ENCODE assay signal across 8 cellular contexts in the genomic region with DNA sequence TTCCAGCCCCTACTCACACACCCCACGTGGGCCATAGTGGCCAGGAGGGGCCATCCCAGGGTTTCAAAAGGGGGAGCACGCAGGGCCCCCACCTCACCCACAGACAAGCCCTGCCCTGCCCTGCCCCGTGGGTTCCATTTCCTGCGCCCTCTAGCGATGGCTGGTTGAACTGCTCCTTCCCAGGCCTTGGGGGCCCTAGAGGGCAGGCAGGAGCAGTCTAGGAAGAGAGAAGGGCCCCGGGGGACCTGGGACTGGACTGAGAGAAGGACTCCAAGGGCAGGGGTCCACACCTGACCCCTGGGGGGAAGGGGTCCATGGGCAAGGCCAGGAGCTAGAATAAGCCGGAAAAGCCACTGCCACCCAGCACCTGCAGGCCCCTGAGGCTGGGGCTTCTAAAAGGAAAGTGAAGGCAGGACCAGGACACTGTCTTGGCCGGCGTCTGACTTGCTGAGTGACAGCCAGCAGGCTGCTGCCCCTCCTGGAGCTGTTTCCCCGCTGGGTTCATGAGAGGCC. TPM values are rescaled to one million over a fixed set of nuclear protein-coding genes. Genes with fewer than 3 reads are reported as not detected.
DNase-seq lines count a peak whose midpoint lies in the region; ATAC-seq and TF ChIP-seq lines count a peak whose summit lies in the region.

No MANE protein-coding gene starts in this region.

- no peak overlapping the region for H3K27ac Mint-ChIP-seq in activated T-helper 17 cell treated with anti-CD3 and anti-CD28 coated beads, Interleukin-2, amount 50 U/mL, for 72 hours

- no peaks in the 10 kb centered on the region for H3K36me3 Mint-ChIP-seq in activated T-helper 17 cell treated with anti-CD3 and anti-CD28 coated beads, Interleukin-2, amount 50 U/mL, for 72 hours (ENCODE audit: low read depth)

- no peak for TF ChIP-seq POLR2A in Peyer's patch (IDR thresholded peaks at IDR 0.05)

- no peaks in the 10 kb centered on the region for H3K9me3 Mint-ChIP-seq in activated T-helper 17 cell treated with anti-CD3 and anti-CD28 coated beads, Interleukin-2, amount 50 U/mL, for 72 hours

- H3K27me3 Mint-ChIP-seq in activated T-helper 17 cell treated with anti-CD3 and anti-CD28 coated beads, Interleukin-2, amount 50 U/mL, for 72 hours = peaks cover 5% of the 10 kb centered on the region

- ATAC-seq in GM18909 (IDR thresholded peaks at IDR 0.05; ENCODE audit: poor library complexity, unreplicated experiment) = peak; percentile 88
- peak; percentile 72 for ATAC-seq in HG03108 (IDR thresholded peaks at IDR 0.05; ENCODE audit: unreplicated experiment)
- peak; percentile 73 for ATAC-seq in activated T-helper 17 cell treated with anti-CD3 and anti-CD28 coated beads, Interleukin-2, amount 50 U/mL, for 72 hours (replicated peaks)

- no peak overlapping the region for H3K4me3 Mint-ChIP-seq in activated T-helper 17 cell treated with anti-CD3 and anti-CD28 coated beads, Interleukin-2, amount 50 U/mL, for 72 hours

- peak; percentile 30 to 83 (median 78) for TF ChIP-seq CTCF in Peyer's patch (IDR thresholded peaks at IDR 0.05)

- no peak overlapping the region for H3K4me3 ChIP-seq in Peyer's patch

- H3K9me3 ChIP-seq in Peyer's patch = no peaks in the 10 kb centered on the region

- H3K27ac ChIP-seq in Peyer's patch = no peak overlapping the region

- H3K27me3 ChIP-seq in Peyer's patch = no peaks in the 10 kb centered on the region

- H3K4me1 Mint-ChIP-seq in activated T-helper 17 cell treated with anti-CD3 and anti-CD28 coated beads, Interleukin-2, amount 50 U/mL, for 72 hours = no peaks in the 10 kb centered on the region

- H3K36me3 ChIP-seq in Peyer's patch = no peaks in the 10 kb centered on the region

- peak; percentile 53 for DNase-seq in CD1c-positive myeloid dendritic cell (ENCODE audit: extremely low spot score)
- peak; percentile 20 to 80 (median 78) for DNase-seq in Peyer's patch
- DNase-seq in glomerular visceral epithelial cell (ENCODE audit: extremely low spot score) = peak; percentile 48
- DNase-seq in putamen (ENCODE audit: low spot score) = peak; percentile 53
- no peak for DNase-seq in GOT3 (lab: John Stamatoyannopoulos, UW)

- H3K4me1 ChIP-seq in Peyer's patch = peaks cover 0 to 29% (median 0%) of the 10 kb centered on the region in 4 donors

RNA-seq across cellular contexts. Expression of gene CYP26B1, which starts 10.1 kb away (rescaled TPM):
- total RNA-seq in Peyer's patch = 1 to 10 TPM; 1.9 to 8.3 (median 5.2) TPM
- total RNA-seq in activated T-helper 17 cell treated with anti-CD3 and anti-CD28 coated beads, Interleukin-2, amount 50 U/mL, for 72 hours = under 1 TPM in 1 of 2 donors, not detected in 1; 0.05 TPM
